Comparison of ENCODE assay signal across 14 cellular contexts in genomic region chr9:36141761-36142160, GRCh38. TPM values are rescaled to one million over a fixed set of nuclear protein-coding genes. Genes with fewer than 3 reads are reported as not detected.
DNase-seq lines count a peak whose midpoint lies in the region; ATAC-seq, FAIRE-seq and TF ChIP-seq lines count a peak whose summit lies in the region.
"Had no signal": no experiment of that assay in that cellular context is flagged by ENCODE, and none has a peak within 500 bp of the region (broad histone marks: within the 10 kb centered on the region; RNA-seq: fewer than 3 reads in every experiment).

No MANE protein-coding gene starts in this region.

- peaks cover 1% of the 10 kb centered on the region for H3K27me3 Mint-ChIP-seq in IgD-negative memory B cell

- dilution Hi-C loops in endothelial cell of umbilical vein (cut with MboI; ENCODE audit: extremely low pct_ligation_motif_present, low sequenced_read_pairs): no loop called here

- CTCF ChIA-PET in endothelial cell of umbilical vein (lab: Charles Lee): interaction anchor here (8.0 kb wide), 1 partner anchor 24 kb away, joined by 76 read pairs; no protein-coding TSS in a partner anchor

- peak overlapping the region; percentile 70 to 81 (median 78); a peak in 20 of 22 replicates for H3K9ac ChIP-seq in BLaER1 treated with 17β-estradiol and CSF1 and Interleukin-3, amounts not matched to agents 10 nM and 100 nM
- no peak overlapping the region for H3K9ac ChIP-seq in endothelial cell of umbilical vein (replicated peaks; ENCODE audit: extremely low read depth, insufficient read depth, low read length)
- no peak overlapping the region for H3K9ac ChIP-seq in rectal smooth muscle tissue (ENCODE audit: low read length)
- H3K9ac ChIP-seq: GM23248 had no signal

- no TSS peak for BruUV-seq in endothelial cell of umbilical vein (replicated peaks; lab: Mats Ljungman, UMichigan)

- peak overlapping the region; percentile 86 to 100 (median 91) for H3K27ac Mint-ChIP-seq in IgD-negative memory B cell

- H3K9me1 ChIP-seq in endothelial cell of umbilical vein (replicated peaks; ENCODE audit: control insufficient read depth, extremely low read depth, insufficient read depth, low read length): no peaks in the 10 kb centered on the region

- H3K27ac ChIP-seq in BLaER1 treated with 17β-estradiol and CSF1 and Interleukin-3, amounts not matched to agents 10 nM and 100 nM: peak overlapping the region; percentile 76 to 89 (median 87); a peak in 21 of 22 replicates
- H3K27ac ChIP-seq in endothelial cell of umbilical vein (ENCODE audit: insufficient read depth, low read depth, low read length) (no peak overlapping the region), rectal smooth muscle tissue (ENCODE audit: low read depth, low read length) (peak overlapping the region; percentile 89)
- H3K27ac ChIP-seq: epithelial cell of prostate, GM23248 had no signal

- peak overlapping the region; percentile 91 to 100 (median 98) for H3K4me2 ChIP-seq in BLaER1 treated with 17β-estradiol and CSF1 and Interleukin-3, amounts not matched to agents 10 nM and 100 nM
- H3K4me2 ChIP-seq in endothelial cell of umbilical vein (ENCODE audit: insufficient read depth, low read length): no peak overlapping the region

- peaks cover 4 to 12% (median 6%) of the 10 kb centered on the region in 3 donors for H3K9me3 Mint-ChIP-seq in IgD-negative memory B cell

- no peak for TF ChIP-seq POLR2A in endothelial cell of umbilical vein (IDR thresholded peaks at IDR 0.05; ENCODE audit: low read depth, low read length)

- H3K4me1 Mint-ChIP-seq in IgD-negative memory B cell: peaks cover 70 to 80% (median 77%) of the 10 kb centered on the region in 3 donors

- intact Hi-C loops in endothelial cell of umbilical vein (cut with micrococcal nuclease): no loop called here

- H3K4me1 ChIP-seq in BLaER1 treated with 17β-estradiol and CSF1 and Interleukin-3, amounts not matched to agents 10 nM and 100 nM: peaks cover 82 to 98% (median 89%) of the 10 kb centered on the region in 10 experiments
- H3K4me1 ChIP-seq in endothelial cell of umbilical vein (ENCODE audit: control insufficient read depth, extremely low read depth, insufficient read depth, low read length): peaks cover 6% of the 10 kb centered on the region
- H3K4me1 ChIP-seq in rectal smooth muscle tissue (ENCODE audit: control insufficient read depth, insufficient read depth, low read length): peaks cover 44% of the 10 kb centered on the region

- peak; percentile 15 for FAIRE-seq in endothelial cell of umbilical vein (lab: Jason Lieb, UNC)

- TF ChIP-seq CTCF in endothelial cell of umbilical vein (IDR thresholded peaks at IDR 0.05; ENCODE audit: extremely low read depth in 1 of 2, insufficient read depth in 1 of 2, low read depth in 1 of 2, low read length in 2 of 2): no peak

- peaks cover 0 to 12% (median 0%) of the 10 kb centered on the region in 11 experiments; a peak in 1 of 22 replicates for H4K20me1 ChIP-seq in BLaER1 treated with 17β-estradiol and CSF1 and Interleukin-3, amounts not matched to agents 10 nM and 100 nM
- no peaks in the 10 kb centered on the region for H4K20me1 ChIP-seq in endothelial cell of umbilical vein (replicated peaks; ENCODE audit: control insufficient read depth, extremely low read depth, insufficient read depth, low read length)

- H3K4me3 Mint-ChIP-seq in IgD-negative memory B cell: peak overlapping the region; percentile 95 to 100 (median 100)

- POLR2A ChIA-PET in endothelial cell of umbilical vein (lab: Charles Lee): no interaction called here

- no peak for DNase-seq in endothelial cell of umbilical vein (ENCODE audit: low read depth, low spot score)
- no peak for DNase-seq in T-helper 9 cell
- no peak for DNase-seq in NCI-H2107 (lab: John Stamatoyannopoulos, UW)
- DNase-seq: NCI-H187; NCI-H82; stimulated activated CD8-positive, alpha-beta memory T cell treated with anti-CD3 and anti-CD28 coated beads, Interleukin-4, amount 100 ng/mL, for 48 hours had no signal

- no peak for ATAC-seq in HG03460 (IDR thresholded peaks at IDR 0.05; ENCODE audit: unreplicated experiment)

- H3K79me2 ChIP-seq in endothelial cell of umbilical vein (ENCODE audit: control insufficient read depth, insufficient read depth, low read length): no peaks in the 10 kb centered on the region

- H3K9me3 ChIP-seq in BLaER1 treated with 17β-estradiol and CSF1 and Interleukin-3, amounts not matched to agents 10 nM and 100 nM (replicated peaks in 1 of 11): peaks cover 5 to 18% (median 11%) of the 10 kb centered on the region in 11 experiments; a peak in 16 of 22 replicates
- no peaks in the 10 kb centered on the region for H3K9me3 ChIP-seq in endothelial cell of umbilical vein (replicated peaks; ENCODE audit: control insufficient read depth, insufficient read depth, low read length)

- peak overlapping the region in 4 of 10 experiments; percentile 17 to 63 (median 51); a peak in 6 of 20 replicates for H3K4me3 ChIP-seq in BLaER1 treated with 17β-estradiol and CSF1 and Interleukin-3, amounts not matched to agents 10 nM and 100 nM
- H3K4me3 ChIP-seq in endothelial cell of umbilical vein (replicated peaks in 1 of 3; ENCODE audit: insufficient read depth in 1 of 3, low read depth in 1 of 3, low read length in 3 of 3) (no peak overlapping the region), rectal smooth muscle tissue (ENCODE audit: low read length) (no peak overlapping the region)
- H3K4me3 ChIP-seq: GM23248 had no signal

- peaks cover 0 to 32% (median 15%) of the 10 kb centered on the region in 11 experiments; a peak in 15 of 22 replicates for H3K36me3 ChIP-seq in BLaER1 treated with 17β-estradiol and CSF1 and Interleukin-3, amounts not matched to agents 10 nM and 100 nM
- H3K36me3 ChIP-seq in endothelial cell of umbilical vein (ENCODE audit: control insufficient read depth in 2 of 2, extremely low read depth in 1 of 2, insufficient read depth in 2 of 2, low read length in 2 of 2): no peaks in the 10 kb centered on the region
- peaks cover 5% of the 10 kb centered on the region for H3K36me3 ChIP-seq in rectal smooth muscle tissue (ENCODE audit: control insufficient read depth, insufficient read depth, low read length)

- peaks cover 6% of the 10 kb centered on the region for H3K36me3 Mint-ChIP-seq in IgD-negative memory B cell

- H2AFZ ChIP-seq in endothelial cell of umbilical vein (ENCODE audit: low read depth, low read length): no peak overlapping the region
- H2AFZ ChIP-seq: GM23248 had no signal

- no peaks in the 10 kb centered on the region for H3K27me3 ChIP-seq in BLaER1 treated with 17β-estradiol and CSF1 and Interleukin-3, amounts not matched to agents 10 nM and 100 nM
- H3K27me3 ChIP-seq in endothelial cell of umbilical vein (ENCODE audit: control insufficient read depth in 2 of 2, insufficient read depth in 2 of 2, low read length in 2 of 2) (no peaks in the 10 kb centered on the region), rectal smooth muscle tissue (ENCODE audit: control insufficient read depth, insufficient read depth, low read length) (no peaks in the 10 kb centered on the region)

TF ChIP-seq in endothelial cell of umbilical vein, 7 proteins besides CTCF, POLR2A, EP300 and RAD21:
- TF ChIP-seq JUN (IDR thresholded peaks at IDR 0.05; ENCODE audit: borderline replicate concordance, insufficient read depth, insufficient read length, low read depth): no peak
- TF ChIP-seq FOS (IDR thresholded peaks at IDR 0.05; ENCODE audit: borderline replicate concordance, insufficient read depth, low read length): no peak
- no peak for TF ChIP-seq MAX (IDR thresholded peaks at IDR 0.05; ENCODE audit: insufficient read depth, insufficient read length)
- TF ChIP-seq MYC (IDR thresholded peaks at IDR 0.05; ENCODE audit: low read depth, low read length): no peak
- TF ChIP-seq GATA2 (IDR thresholded peaks at IDR 0.05; ENCODE audit: insufficient read depth, insufficient read length, low read depth, low read length): no peak
- TF ChIP-seq EZH2 (IDR thresholded peaks at IDR 0.05; ENCODE audit: borderline replicate concordance, low read depth, low read length, severe bottlenecking): no peak
- no peak for TF ChIP-seq POLR2AphosphoS5 (IDR thresholded peaks at IDR 0.05; ENCODE audit: insufficient read depth, low read depth, low read length)

RNA-seq across cellular contexts. Expression of gene GLIPR2, which starts 5.2 kb away (rescaled TPM):
- polyA plus RNA-seq in IgD-negative memory B cell (36.2 TPM), endothelial cell of umbilical vein (42.4 and 42.5 TPM in 2 replicates)
- total RNA-seq in endothelial cell of umbilical vein: 20.0 and 22.0 TPM in 2 replicates
- 42.7 and 51.4 TPM in 2 replicates for polyA plus RNA-seq in endothelial cell of umbilical vein (2011; cell fraction: cytosol; rRNA removed)
- 22.7 and 24.5 TPM in 2 replicates for polyA plus RNA-seq in endothelial cell of umbilical vein (2011; cell fraction: nucleus; rRNA removed)
- 47.6 and 56.2 TPM in 2 replicates for polyA plus RNA-seq in endothelial cell of umbilical vein (2012)
- polyA minus RNA-seq in endothelial cell of umbilical vein: 45.7 and 51.9 TPM in 2 replicates
- polyA minus RNA-seq in endothelial cell of umbilical vein (2011; cell fraction: cytosol; rRNA and poly(A)+ RNA removed): not detected
- polyA minus RNA-seq in endothelial cell of umbilical vein (2011; cell fraction: nucleus; rRNA and poly(A)+ RNA removed): 6.8 and 7.0 TPM in 2 replicates

RNA-seq across cellular contexts. Expression of gene CCIN, which starts 27.4 kb away (rescaled TPM):
- polyA plus RNA-seq in IgD-negative memory B cell: 0.64 TPM
- 0.22 and 0.44 TPM in 2 replicates for total RNA-seq in endothelial cell of umbilical vein
- 1.1 and 1.2 TPM in 2 replicates for polyA plus RNA-seq in endothelial cell of umbilical vein
- polyA plus RNA-seq in endothelial cell of umbilical vein (2011; cell fraction: cytosol; rRNA removed): 0.63 and 0.66 TPM in 2 replicates
- polyA plus RNA-seq in endothelial cell of umbilical vein (2011; cell fraction: nucleus; rRNA removed): 0.84 and 1.1 TPM in 2 replicates
- 1.2 TPM in 2 replicates for polyA plus RNA-seq in endothelial cell of umbilical vein (2012)
- polyA minus RNA-seq in endothelial cell of umbilical vein: 0.53 and 2.5 TPM in 2 replicates
- not detected for polyA minus RNA-seq in endothelial cell of umbilical vein (2011; cell fraction: cytosol; rRNA and poly(A)+ RNA removed)
- 0.87 and 1.1 TPM in 2 replicates for polyA minus RNA-seq in endothelial cell of umbilical vein (2011; cell fraction: nucleus; rRNA and poly(A)+ RNA removed)
- total RNA-seq: G401, left lobe of liver had no signal

RNA-seq across cellular contexts. Expression of gene CLTA, which starts 49.0 kb away (rescaled TPM):
- 82.0 TPM for polyA plus RNA-seq in IgD-negative memory B cell
- 281 and 317 TPM in 2 replicates for total RNA-seq in endothelial cell of umbilical vein
- 212 and 229 TPM in 2 replicates for polyA plus RNA-seq in endothelial cell of umbilical vein
- 351 and 388 TPM in 2 replicates for polyA plus RNA-seq in endothelial cell of umbilical vein (2011; cell fraction: cytosol; rRNA removed)
- polyA plus RNA-seq in endothelial cell of umbilical vein (2011; cell fraction: nucleus; rRNA removed): 135 and 162 TPM in 2 replicates
- polyA plus RNA-seq in endothelial cell of umbilical vein (2012): 355 and 368 TPM in 2 replicates
- 98.2 and 102 TPM in 2 replicates for polyA minus RNA-seq in endothelial cell of umbilical vein
- 94.4 TPM for polyA minus RNA-seq in endothelial cell of umbilical vein (2011; cell fraction: cytosol; rRNA and poly(A)+ RNA removed)
- polyA minus RNA-seq in endothelial cell of umbilical vein (2011; cell fraction: nucleus; rRNA and poly(A)+ RNA removed): 23.4 and 37.0 TPM in 2 replicates

Comparison
In these comparisons a context has a peak if more than half of its experiments do, and no peak if none do; other contexts are left out.
1. H3K9ac ChIP-seq: peak in BLaER1 treated with 17β-estradiol and CSF1 and Interleukin-3, amounts not matched to agents 10 nM and 100 nM (11 of 11); none in endothelial cell of umbilical vein (single experiment) and rectal smooth muscle tissue (single experiment).